ENCODE assay signal across 8 cellular contexts in genomic region chr11:17014321-17014773, GRCh38. TPM values are rescaled to one million over a fixed set of nuclear protein-coding genes. Genes with fewer than 3 reads are reported as not detected.
DNase-seq lines count a peak whose midpoint lies in the region; ATAC-seq and TF ChIP-seq lines count a peak whose summit lies in the region.

A gene with protein sequence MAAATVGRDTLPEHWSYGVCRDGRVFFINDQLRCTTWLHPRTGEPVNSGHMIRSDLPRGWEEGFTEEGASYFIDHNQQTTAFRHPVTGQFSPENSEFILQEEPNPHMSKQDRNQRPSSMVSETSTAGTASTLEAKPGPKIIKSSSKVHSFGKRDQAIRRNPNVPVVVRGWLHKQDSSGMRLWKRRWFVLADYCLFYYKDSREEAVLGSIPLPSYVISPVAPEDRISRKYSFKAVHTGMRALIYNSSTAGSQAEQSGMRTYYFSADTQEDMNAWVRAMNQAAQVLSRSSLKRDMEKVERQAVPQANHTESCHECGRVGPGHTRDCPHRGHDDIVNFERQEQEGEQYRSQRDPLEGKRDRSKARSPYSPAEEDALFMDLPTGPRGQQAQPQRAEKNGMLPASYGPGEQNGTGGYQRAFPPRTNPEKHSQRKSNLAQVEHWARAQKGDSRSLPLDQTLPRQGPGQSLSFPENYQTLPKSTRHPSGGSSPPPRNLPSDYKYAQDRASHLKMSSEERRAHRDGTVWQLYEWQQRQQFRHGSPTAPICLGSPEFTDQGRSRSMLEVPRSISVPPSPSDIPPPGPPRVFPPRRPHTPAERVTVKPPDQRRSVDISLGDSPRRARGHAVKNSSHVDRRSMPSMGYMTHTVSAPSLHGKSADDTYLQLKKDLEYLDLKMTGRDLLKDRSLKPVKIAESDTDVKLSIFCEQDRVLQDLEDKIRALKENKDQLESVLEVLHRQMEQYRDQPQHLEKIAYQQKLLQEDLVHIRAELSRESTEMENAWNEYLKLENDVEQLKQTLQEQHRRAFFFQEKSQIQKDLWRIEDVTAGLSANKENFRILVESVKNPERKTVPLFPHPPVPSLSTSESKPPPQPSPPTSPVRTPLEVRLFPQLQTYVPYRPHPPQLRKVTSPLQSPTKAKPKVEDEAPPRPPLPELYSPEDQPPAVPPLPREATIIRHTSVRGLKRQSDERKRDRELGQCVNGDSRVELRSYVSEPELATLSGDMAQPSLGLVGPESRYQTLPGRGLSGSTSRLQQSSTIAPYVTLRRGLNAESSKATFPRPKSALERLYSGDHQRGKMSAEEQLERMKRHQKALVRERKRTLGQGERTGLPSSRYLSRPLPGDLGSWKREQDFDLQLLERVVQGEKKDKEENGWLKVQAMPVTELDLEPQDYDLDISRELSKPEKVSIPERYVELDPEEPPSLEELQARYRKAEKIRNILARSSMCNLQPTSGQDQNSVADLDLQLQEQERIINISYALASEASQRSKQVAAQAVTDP (minus strand): TSS chr11:17014414. CDS start chr11:17014401, 13 bp downstream.

- no peaks in the 10 kb centered on the region for H3K36me3 Mint-ChIP-seq in activated naive CD4-positive, alpha-beta T cell treated with anti-CD3 and anti-CD28 coated beads for 36 hours (ENCODE audit: low read depth)

- DNase-seq in activated naive CD4-positive, alpha-beta T cell treated with anti-CD3 and anti-CD28 coated beads for 36 hours = peak; percentile 23
- DNase-seq in right atrium auricular region (ENCODE audit: low spot score) = no peak
- DNase-seq in sciatic nerve (ENCODE audit: low spot score) = no peak
- DNase-seq in COLO829 (ENCODE audit: low spot score) = no peak
- DNase-seq in glomerular visceral epithelial cell (ENCODE audit: extremely low spot score) = no peak

- CTCF ChIA-PET in activated naive CD4-positive, alpha-beta T cell treated with anti-CD3 and anti-CD28 coated beads for 36 hours (lab: Charles Lee) = interaction anchor here (0.9 to 1.3 kb wide), 4 partner anchors 10 to 229 kb away, joined by 3 to 4 read pairs (median 4); no protein-coding TSS in a partner anchor

- ATAC-seq in HG02885 (IDR thresholded peaks at IDR 0.05; ENCODE audit: poor library complexity, unreplicated experiment) (peak; percentile 32), sciatic nerve (no peak), HG02588 (IDR thresholded peaks at IDR 0.05; ENCODE audit: unreplicated experiment) (no peak)

- H3K4me3 ChIP-seq in BLaER1 treated with 17β-estradiol and CSF1 and Interleukin-3, amounts not matched to agents 10 nM and 100 nM = peak within 1 kb of the TSS; percentile 54 to 73 (median 62)
- peak within 1 kb of the TSS; percentile 77 to 85 for H3K4me3 ChIP-seq in right atrium auricular region

- peak within 1 kb of the TSS in 8 of 11 experiments; percentile 2 to 65 (median 32); a peak in 12 of 22 replicates for H3K9ac ChIP-seq in BLaER1 treated with 17β-estradiol and CSF1 and Interleukin-3, amounts not matched to agents 10 nM and 100 nM

- H3K36me3 ChIP-seq in BLaER1 treated with 17β-estradiol and CSF1 and Interleukin-3, amounts not matched to agents 10 nM and 100 nM = no peaks in the 10 kb centered on the region
- H3K36me3 ChIP-seq in right atrium auricular region = no peaks in the 10 kb centered on the region

- no peaks in the 10 kb centered on the region for H3K9me3 Mint-ChIP-seq in activated naive CD4-positive, alpha-beta T cell treated with anti-CD3 and anti-CD28 coated beads for 36 hours

- no peak within 1 kb of the TSS for H3K27ac ChIP-seq in BLaER1 treated with 17β-estradiol and CSF1 and Interleukin-3, amounts not matched to agents 10 nM and 100 nM
- H3K27ac ChIP-seq in right atrium auricular region = peak within 1 kb of the TSS; percentile 66

- peaks cover 18% of the 10 kb centered on the region for H3K27me3 Mint-ChIP-seq in activated naive CD4-positive, alpha-beta T cell treated with anti-CD3 and anti-CD28 coated beads for 36 hours (ENCODE audit: low read depth)

- H3K4me1 ChIP-seq in BLaER1 treated with 17β-estradiol and CSF1 and Interleukin-3, amounts not matched to agents 10 nM and 100 nM = peaks cover 0 to 13% (median 7%) of the 10 kb centered on the region in 10 experiments; a peak in 13 of 20 replicates
- H3K4me1 ChIP-seq in right atrium auricular region = peaks cover 0 to 7% of the 10 kb centered on the region in 2 donors

- peaks cover 63 to 84% (median 72%) of the 10 kb centered on the region in 11 experiments for H3K27me3 ChIP-seq in BLaER1 treated with 17β-estradiol and CSF1 and Interleukin-3, amounts not matched to agents 10 nM and 100 nM
- no peaks in the 10 kb centered on the region for H3K27me3 ChIP-seq in right atrium auricular region

- no peak for TF ChIP-seq CTCF in right atrium auricular region (IDR thresholded peaks at IDR 0.05)

- H3K4me2 ChIP-seq in BLaER1 treated with 17β-estradiol and CSF1 and Interleukin-3, amounts not matched to agents 10 nM and 100 nM = peak within 1 kb of the TSS; percentile 89 to 97 (median 95)

- H4K20me1 ChIP-seq in BLaER1 treated with 17β-estradiol and CSF1 and Interleukin-3, amounts not matched to agents 10 nM and 100 nM = peaks cover 0 to 27% (median 8%) of the 10 kb centered on the region in 11 experiments; a peak in 8 of 22 replicates

- peaks cover 3% of the 10 kb centered on the region for H3K4me1 Mint-ChIP-seq in activated naive CD4-positive, alpha-beta T cell treated with anti-CD3 and anti-CD28 coated beads for 36 hours (ENCODE audit: low read depth)

- intact Hi-C loops in activated naive CD4-positive, alpha-beta T cell treated with anti-CD3 and anti-CD28 coated beads for 36 hours (cut with micrococcal nuclease) = loop anchor here (2.0 kb wide), 1 partner anchor 62 kb away; the partner anchor contains the start of gene RPS13
- intact Hi-C loops in sciatic nerve (cut with DNase I) = no loop called here

- H3K4me3 Mint-ChIP-seq in activated naive CD4-positive, alpha-beta T cell treated with anti-CD3 and anti-CD28 coated beads for 36 hours = peak within 1 kb of the TSS; percentile 81

- peaks cover 0 to 6% (median 0%) of the 10 kb centered on the region in 11 experiments; a peak in 1 of 22 replicates for H3K9me3 ChIP-seq in BLaER1 treated with 17β-estradiol and CSF1 and Interleukin-3, amounts not matched to agents 10 nM and 100 nM (replicated peaks in 1 of 11)
- no peaks in the 10 kb centered on the region for H3K9me3 ChIP-seq in right atrium auricular region

- peak within 1 kb of the TSS; percentile 14 for H3K27ac Mint-ChIP-seq in activated naive CD4-positive, alpha-beta T cell treated with anti-CD3 and anti-CD28 coated beads for 36 hours

RNA-seq across cellular contexts. Expression of the gene that starts here (rescaled TPM):
- total RNA-seq in activated naive CD4-positive, alpha-beta T cell treated with anti-CD3 and anti-CD28 coated beads for 36 hours = 1 to 10 TPM; 1.9 to 2.5 TPM
- total RNA-seq in right atrium auricular region = 10 to 100 TPM; 18.8 to 24.6 TPM
- 96.6 TPM for total RNA-seq in sciatic nerve

Comparison
In these comparisons a context has a peak if more than half of its experiments do, and no peak if none do; other contexts are left out.
1. RNA of the gene that starts here (total RNA-seq): 96.6 TPM in sciatic nerve (single experiment) and 18.8 to 24.6 TPM in right atrium auricular region; 1.9 to 2.5 TPM in activated naive CD4-positive, alpha-beta T cell treated with anti-CD3 and anti-CD28 coated beads for 36 hours; every median in the first group is over 4 times any median in the second.
2. H3K27ac ChIP-seq: peak in right atrium auricular region (2 of 2); none in BLaER1 treated with 17β-estradiol and CSF1 and Interleukin-3, amounts not matched to agents 10 nM and 100 nM (0 of 11).